Comparison of ENCODE assay signal across 28 cellular contexts in genomic region chr10:125880719-125881118, GRCh38. TPM values are rescaled to one million over a fixed set of nuclear protein-coding genes. Genes with fewer than 3 reads are reported as not detected.
DNase-seq lines count a peak whose midpoint lies in the region; ATAC-seq, FAIRE-seq and TF ChIP-seq lines count a peak whose summit lies in the region.
"Had no signal": no experiment of that assay in that cellular context is flagged by ENCODE, and none has a peak within 500 bp of the region (broad histone marks: within the 10 kb centered on the region; RNA-seq: fewer than 3 reads in every experiment).

No MANE protein-coding gene starts in this region.

- H3K27ac ChIP-seq in WERI-Rb-1 (peak overlapping the region; percentile 27), H1 (ENCODE audit: low read depth, low read length) (no peak overlapping the region; the same call in 1 of the 2 replicates), iPS-20b (ENCODE audit: low read length) (no peak overlapping the region), trophoblast cell (ENCODE audit: low read depth, low read length) (no peak overlapping the region), aorta (ENCODE audit: low read depth in 1 of 2, low read length in 2 of 2) (no peak overlapping the region)
- H3K27ac ChIP-seq: gastrocnemius medialis, prostate gland had no signal

- no peak for ATAC-seq in HG03175 (IDR thresholded peaks at IDR 0.05; ENCODE audit: unreplicated experiment)
- no peak for ATAC-seq in aorta (ENCODE audit: low FRiP score)
- ATAC-seq: activated CD4-positive, CD25-positive, alpha-beta regulatory T cell treated with anti-CD3 and anti-CD28 coated beads, Interleukin-2, amount 50 U/mL, for 24 hours; activated T-cell treated with anti-CD3 and anti-CD28 coated beads, Interleukin-2, amount 50 U/mL, for 4 hours; CD8-positive, alpha-beta T cell; gastrocnemius medialis; natural killer cell treated with Interleukin-12 subunit alpha and Interleukin-12 subunit beta and Interleukin-15 and Interleukin-18, amount 100 ng/mL, for 72 hours; stimulated activated memory B cell treated with anti-CD40 and anti-IgM and Interleukin-4, amounts not matched to agents 10 μg/mL and 1 μg/mL and 100 μg/mL, for 72 hours had no signal

- DNase-seq in WERI-Rb-1 (no peak), H1 (ENCODE audit: low read depth in 1 of 2, low spot score in 2 of 2) (no peak), trophoblast cell (peak; percentile 32 to 76), aorta (no peak), SW480 (ENCODE audit: low spot score) (no peak)
- DNase-seq: activated CD8-positive, alpha-beta memory T cell treated with anti-CD3 and anti-CD28 coated beads for 24 hours; activated naive CD4-positive, alpha-beta T cell; activated T-cell treated with anti-CD3 and anti-CD28 coated beads, Interleukin-2, amount 50 U/mL, for 4 hours; AML-193; amniotic stem cell; CD8-positive, alpha-beta T cell; DMS153; effector CD8-positive, alpha-beta T cell; gastrocnemius medialis; KG1; midbrain; NCI-H146; NCI-H2171; NCI-H526 had no signal

- H2BK5ac ChIP-seq in H1 (ENCODE audit: low read depth, low read length) (no peak overlapping the region; the same call in 1 of the 2 replicates), trophoblast cell (ENCODE audit: low read depth, low read length, poor library complexity) (no peak overlapping the region)

- H2BK20ac ChIP-seq in H1 (ENCODE audit: low read length), result peak overlapping the region; percentile 86; the same call in 1 of the 2 replicates

- H3K56ac ChIP-seq in H1 (replicated peaks; ENCODE audit: insufficient read length, low read depth, low read length), result no peak overlapping the region

- no peak overlapping the region for H2AFZ ChIP-seq in H1 (ENCODE audit: low read length)
- no peak overlapping the region for H2AFZ ChIP-seq in trophoblast cell (ENCODE audit: insufficient read depth, low read length, poor library complexity)

- no peak for TF ChIP-seq CTCF in WERI-Rb-1 (IDR thresholded peaks at IDR 0.05; ENCODE audit: low read depth, low read length)
- TF ChIP-seq CTCF in H1 (IDR thresholded peaks at IDR 0.05; ENCODE audit: control extremely low read depth in 1 of 3, insufficient read depth in 1 of 3, low read depth in 1 of 3, low read length in 3 of 3), result no peak

- H3K4me2 ChIP-seq in H1 (ENCODE audit: insufficient read depth in 1 of 2, low read depth in 2 of 2, low read length in 2 of 2) (peak overlapping the region; percentile 56 to 70), trophoblast cell (ENCODE audit: low read length) (no peak overlapping the region)

- H4K5ac ChIP-seq in H1 (ENCODE audit: insufficient read length, low read depth, low read length), result no peak overlapping the region

- no peak overlapping the region for H2BK15ac ChIP-seq in H1 (ENCODE audit: low read length)

- peak overlapping the region; percentile 80 for H2BK120ac ChIP-seq in H1 (replicated peaks; ENCODE audit: low read depth, low read length)
- no peak overlapping the region for H2BK120ac ChIP-seq in trophoblast cell (ENCODE audit: insufficient read depth, low read length, poor library complexity)

- no peak for FAIRE-seq in H1 (lab: Jason Lieb, UNC)
- FAIRE-seq: G401.6, GM18507 had no signal

- H4K91ac ChIP-seq in H1 (replicated peaks; ENCODE audit: insufficient read length, low read length), result peak overlapping the region; percentile 10
- no peak overlapping the region for H4K91ac ChIP-seq in trophoblast cell (ENCODE audit: low read depth, low read length)

- H3K14ac ChIP-seq in H1 (ENCODE audit: insufficient read length) (no peak overlapping the region), trophoblast cell (ENCODE audit: low read length) (no peak overlapping the region)

- no peak overlapping the region for H4K12ac ChIP-seq in trophoblast cell (ENCODE audit: low read depth, low read length)

- POLR2A ChIA-PET in H1 (lab: Charles Lee; ENCODE audit: partially characterized antibody), result interaction anchor here (1.0 kb wide), 1 partner anchor 21 kb away, joined by 4 read pairs; no protein-coding TSS in a partner anchor

- intact Hi-C loops in aorta (cut with DNase I), result no loop called here

- no peaks in the 10 kb centered on the region for H4K20me1 ChIP-seq in H1 (replicated peaks in 1 of 2; ENCODE audit: control insufficient read depth in 1 of 2, insufficient read depth in 2 of 2, low read length in 2 of 2)

- no peaks in the 10 kb centered on the region for H3K27me3 ChIP-seq in WERI-Rb-1 (ENCODE audit: insufficient read depth, low read depth, severe bottlenecking)
- no peaks in the 10 kb centered on the region; a peak in 1 of 7 replicates for H3K27me3 ChIP-seq in H1 (replicated peaks in 1 of 4; ENCODE audit: control insufficient read depth in 3 of 4, extremely low read depth in 1 of 4, insufficient read depth in 3 of 4, low read length in 3 of 4)
- no peaks in the 10 kb centered on the region for H3K27me3 ChIP-seq in iPS-20b (ENCODE audit: insufficient read depth, low read length)
- no peaks in the 10 kb centered on the region for H3K27me3 ChIP-seq in trophoblast cell (ENCODE audit: insufficient read depth, low read length)
- no peaks in the 10 kb centered on the region for H3K27me3 ChIP-seq in aorta (ENCODE audit: control insufficient read depth in 1 of 2, insufficient read depth in 2 of 2, low read length in 1 of 2)
- H3K27me3 ChIP-seq: gastrocnemius medialis, testis had no signal

- no peaks in the 10 kb centered on the region; the same call in 1 of the 2 replicates for H3K23me2 ChIP-seq in H1 (ENCODE audit: low read depth, low read length)

- TF ChIP-seq POLR2A in H1 (IDR thresholded peaks at IDR 0.05; ENCODE audit: control extremely low read depth in 1 of 2, low read depth in 2 of 2, low read length in 2 of 2), result no peak

- H3K4ac ChIP-seq in H1 (replicated peaks; ENCODE audit: insufficient read length, low read depth, low read length) (no peak overlapping the region), trophoblast cell (ENCODE audit: low read depth, low read length) (no peak overlapping the region)

- no peaks in the 10 kb centered on the region for H3K79me2 ChIP-seq in H1 (ENCODE audit: control insufficient read depth in 1 of 2, insufficient read depth in 2 of 2, low read length in 2 of 2)
- no peaks in the 10 kb centered on the region for H3K79me2 ChIP-seq in trophoblast cell (ENCODE audit: control insufficient read depth, insufficient read depth, low read length, poor library complexity)

- no peak for TF ChIP-seq RAD21 in H1 (IDR thresholded peaks at IDR 0.05 in 1 of 2, conservative IDR thresholded peaks at IDR 0.05 in 1 of 2; ENCODE audit: low read depth in 2 of 2, low read length in 2 of 2)

- H3K4me1 ChIP-seq in H1 (replicated peaks in 1 of 4; ENCODE audit: control insufficient read depth in 3 of 4, insufficient read depth in 4 of 4, low read length in 3 of 4) (peaks cover 2 to 19% (median 7%) of the 10 kb centered on the region in 4 experiments), iPS-20b (ENCODE audit: insufficient read depth, low read length) (peaks cover 26% of the 10 kb centered on the region), trophoblast cell (ENCODE audit: control insufficient read depth in 1 of 2, insufficient read depth in 2 of 2, low read length in 2 of 2) (no peaks in the 10 kb centered on the region), aorta (ENCODE audit: control insufficient read depth in 1 of 2, insufficient read depth in 2 of 2, low read length in 2 of 2) (no peaks in the 10 kb centered on the region)
- H3K4me1 ChIP-seq: prostate gland had no signal

- H3K9ac ChIP-seq in H1 (replicated peaks in 1 of 4; ENCODE audit: extremely low read depth in 1 of 4, low read depth in 3 of 4, low read length in 3 of 4) (peak overlapping the region in 2 of 4 experiments; percentile 14 to 15; a peak in 1 of 7 replicates), iPS-20b (ENCODE audit: low read depth, low read length) (peak overlapping the region; percentile 52; the same call in 1 of the 2 replicates), trophoblast cell (ENCODE audit: low read length) (no peak overlapping the region)

- 29% methylated on average over 6 of the region's 6 CpGs; no CpG with 5 or more reads in 1 of the 2 experiments for WGBS in H1 (ENCODE audit: extremely low coverage in 1 of 2, insufficient coverage in 1 of 2, insufficient read length in 1 of 2, insufficient replicate concordance in 2 of 2, low coverage in 1 of 2, low lambda C conversion rate in 2 of 2, missing lambda C conversion rate in 1 of 2), 2 experiments
- no CpG with 5 or more reads among the region's 6 CpGs for WGBS in trophoblast cell (ENCODE audit: extremely low coverage, insufficient coverage, insufficient read length)
- WGBS in aorta, 2 donors, result 73 to 78% methylated on average over 6 of the region's 6 CpGs

- H3K18ac ChIP-seq in H1 (ENCODE audit: extremely low read depth, low read length), result peak overlapping the region; percentile 40
- no peak overlapping the region for H3K18ac ChIP-seq in trophoblast cell (ENCODE audit: low read length)

- TF ChIP-seq EP300 in H1 (IDR thresholded peaks at IDR 0.05; ENCODE audit: borderline replicate concordance in 1 of 2, low read depth in 2 of 2, low read length in 2 of 2), result no peak

- H3K79me1 ChIP-seq in H1 (ENCODE audit: low read depth, low read length) (no peaks in the 10 kb centered on the region; the same call in none of the 2 replicates), trophoblast cell (ENCODE audit: low read length) (no peaks in the 10 kb centered on the region)

- peaks cover 12% of the 10 kb centered on the region; the same call in 1 of the 2 replicates for H3K36me3 ChIP-seq in WERI-Rb-1
- peaks cover 0 to 11% (median 3%) of the 10 kb centered on the region in 4 experiments; a peak in 4 of 8 replicates for H3K36me3 ChIP-seq in H1 (ENCODE audit: control insufficient read depth in 2 of 4, insufficient read depth in 4 of 4, low read length in 3 of 4)
- peaks cover 15% of the 10 kb centered on the region for H3K36me3 ChIP-seq in iPS-20b (ENCODE audit: insufficient read depth, low read depth, low read length)
- H3K36me3 ChIP-seq in trophoblast cell (ENCODE audit: control insufficient read depth in 1 of 2, insufficient read depth in 2 of 2, low read length in 2 of 2), result peaks cover 10 to 12% of the 10 kb centered on the region in 2 experiments
- peaks cover 0 to 2% of the 10 kb centered on the region in 2 donors for H3K36me3 ChIP-seq in aorta (ENCODE audit: control insufficient read depth in 1 of 2, insufficient read depth in 2 of 2, low read length in 1 of 2)
- H3K36me3 ChIP-seq: prostate gland had no signal

- peak overlapping the region; percentile 86; the same call in 1 of the 2 replicates for H2BK12ac ChIP-seq in H1 (ENCODE audit: low read depth, low read length)
- H2BK12ac ChIP-seq in trophoblast cell (ENCODE audit: low read length), result no peak overlapping the region

- H2AK5ac ChIP-seq in H1 (ENCODE audit: low read depth, low read length) (peak overlapping the region; percentile 75; the same call in 1 of the 2 replicates), trophoblast cell (ENCODE audit: low read length) (no peak overlapping the region)

- H3K9me3 ChIP-seq in WERI-Rb-1 (ENCODE audit: severe bottlenecking) (no peaks in the 10 kb centered on the region), H1 (ENCODE audit: insufficient read depth in 2 of 2, low read depth in 1 of 2, low read length in 1 of 2) (peaks cover 8 to 12% of the 10 kb centered on the region in 2 experiments), iPS-20b (ENCODE audit: insufficient read depth, low read depth, low read length) (peaks cover 21% of the 10 kb centered on the region), trophoblast cell (ENCODE audit: insufficient read depth, low read depth, low read length) (peaks cover 1% of the 10 kb centered on the region), aorta (ENCODE audit: control insufficient read depth, low read length) (peaks cover 1% of the 10 kb centered on the region)
- H3K9me3 ChIP-seq: gastrocnemius medialis, prostate gland, testis had no signal

- H4K8ac ChIP-seq in H1 (ENCODE audit: extremely low read depth, insufficient read depth, low read length) (no peak overlapping the region), trophoblast cell (ENCODE audit: low read depth, low read length) (no peak overlapping the region)

- H3K4me3 ChIP-seq in WERI-Rb-1 (ENCODE audit: low read depth, low read length), result no peak overlapping the region
- peak overlapping the region in 2 of 4 experiments; percentile 20 to 47; a peak in 4 of 8 replicates for H3K4me3 ChIP-seq in H1 (ENCODE audit: extremely low read depth in 1 of 4, insufficient read depth in 2 of 4, low read depth in 3 of 4, low read length in 4 of 4)
- H3K4me3 ChIP-seq in iPS-20b (ENCODE audit: low read length), result peak overlapping the region; percentile 51
- no peak overlapping the region for H3K4me3 ChIP-seq in trophoblast cell (ENCODE audit: low read depth, low read length)
- no peak overlapping the region for H3K4me3 ChIP-seq in aorta (ENCODE audit: low read length in 2 of 2)
- H3K4me3 ChIP-seq: gastrocnemius medialis, prostate gland, testis had no signal

- H3K23ac ChIP-seq in H1 (ENCODE audit: insufficient read length) (no peak overlapping the region), trophoblast cell (ENCODE audit: low read length) (no peak overlapping the region)

- CTCF ChIA-PET in H1 (lab: Charles Lee; ENCODE audit: partially characterized antibody), result no interaction called here

RNA-seq across cellular contexts. Expression of gene DHX32, which starts 0.4 kb away (rescaled TPM):
- 15.6 and 15.8 TPM in 2 replicates for total RNA-seq in H1 (2021; fragmentation: NEBNext Ultra II Directional; extraction: Animal tissue kit (Norgen Biotek cat#: 25700))
- polyA plus RNA-seq in H1 (2011; rRNA removed), result 7.0 and 12.4 TPM in 2 replicates
- 12.9 TPM for polyA plus RNA-seq in H1 (2011; cell fraction: cytosol; rRNA removed)
- polyA plus RNA-seq in H1 (2011; cell fraction: nucleus; rRNA removed), result 6.8 TPM
- polyA plus RNA-seq in H1 (2012, experiment 1 of 2), result 12.7 to 17.0 TPM (median 14.9 TPM) in 4 replicates
- 2.0 TPM for polyA plus RNA-seq in H1 (2012, experiment 2 of 2)
- polyA plus RNA-seq in H1 (2013, experiment 1 of 2), result 11.5 TPM
- polyA plus RNA-seq in H1 (2013, experiment 2 of 2), result 11.7 TPM
- 19.3 and 24.9 TPM in 2 replicates for polyA minus RNA-seq in H1 (2011; rRNA and poly(A)+ RNA removed)
- 10.6 TPM for polyA minus RNA-seq in H1 (2011; cell fraction: cytosol; rRNA and poly(A)+ RNA removed)
- 11.2 TPM for polyA minus RNA-seq in H1 (2011; cell fraction: nucleus; rRNA and poly(A)+ RNA removed)
- 50.0 and 50.2 TPM in 2 replicates for polyA plus RNA-seq in trophoblast cell (2013)
- total RNA-seq in aorta, result 10 to 100 TPM; 21.2 to 22.6 TPM
- 10 to 100 TPM in 1 of 2 donors, 1 to 10 TPM in 1; 9.5 to 10.7 TPM for polyA plus RNA-seq in aorta

RNA-seq across cellular contexts. Expression of gene FANK1, which starts 15.6 kb away (rescaled TPM):
- 0.84 TPM in 1 of 2 replicates, not detected in the other for total RNA-seq in H1 (2021; fragmentation: NEBNext Ultra II Directional; extraction: Animal tissue kit (Norgen Biotek cat#: 25700))
- 0.74 and 1.2 TPM in 2 replicates for polyA plus RNA-seq in H1 (2011; rRNA removed)
- polyA plus RNA-seq in H1 (2011; cell fraction: cytosol; rRNA removed), result 1.7 TPM
- 2.3 TPM for polyA plus RNA-seq in H1 (2011; cell fraction: nucleus; rRNA removed)
- polyA plus RNA-seq in H1 (2012, experiment 1 of 2), result 0.69 to 1.4 TPM (median 0.96 TPM) in 4 replicates
- polyA plus RNA-seq in H1 (2012, experiment 2 of 2), result not detected
- polyA plus RNA-seq in H1 (2013, experiment 1 of 2), result 0.49 TPM
- 0.57 TPM for polyA plus RNA-seq in H1 (2013, experiment 2 of 2)
- polyA minus RNA-seq in H1 (2011; rRNA and poly(A)+ RNA removed), result 0.95 and 1.2 TPM in 2 replicates
- not detected for polyA minus RNA-seq in H1 (2011; cell fraction: cytosol; rRNA and poly(A)+ RNA removed)
- polyA minus RNA-seq in H1 (2011; cell fraction: nucleus; rRNA and poly(A)+ RNA removed), result 3.2 TPM
- 12.6 and 13.7 TPM in 2 replicates for polyA plus RNA-seq in trophoblast cell (2013)
- 1 to 10 TPM; 1.3 to 1.8 TPM for total RNA-seq in aorta
- 1 to 10 TPM; 1.9 to 6.1 TPM for polyA plus RNA-seq in aorta
- total RNA-seq: CD8-positive, alpha-beta T cell; natural killer cell treated with Interleukin-12 subunit alpha and Interleukin-12 subunit beta and Interleukin-15 and Interleukin-18, amount 100 ng/mL, for 72 hours had no signal

RNA-seq across cellular contexts. Expression of gene BCCIP, which starts 57.4 kb away (rescaled TPM):
- total RNA-seq in H1 (2021; fragmentation: NEBNext Ultra II Directional; extraction: Animal tissue kit (Norgen Biotek cat#: 25700)), result 118 and 120 TPM in 2 replicates
- polyA plus RNA-seq in H1 (2011; rRNA removed) (16.6 and 33.9 TPM in 2 replicates), aorta (10 to 100 TPM; 40.7 to 55.0 TPM)
- 67.7 TPM for polyA plus RNA-seq in H1 (2011; cell fraction: cytosol; rRNA removed)
- 14.7 TPM for polyA plus RNA-seq in H1 (2011; cell fraction: nucleus; rRNA removed)
- polyA plus RNA-seq in H1 (2012, experiment 1 of 2), result 82.6 to 161 TPM (median 93.6 TPM) in 4 replicates
- 17.0 TPM for polyA plus RNA-seq in H1 (2012, experiment 2 of 2)
- 95.1 TPM for polyA plus RNA-seq in H1 (2013, experiment 1 of 2)
- polyA plus RNA-seq in H1 (2013, experiment 2 of 2), result 91.0 TPM
- polyA minus RNA-seq in H1 (2011; rRNA and poly(A)+ RNA removed), result 19.5 and 21.0 TPM in 2 replicates
- polyA minus RNA-seq in H1 (2011; cell fraction: cytosol; rRNA and poly(A)+ RNA removed), result 24.9 TPM
- 35.0 TPM for polyA minus RNA-seq in H1 (2011; cell fraction: nucleus; rRNA and poly(A)+ RNA removed)
- 69.9 and 70.8 TPM in 2 replicates for polyA plus RNA-seq in trophoblast cell (2013)
- 10 to 100 TPM; 30.5 to 36.1 TPM for total RNA-seq in aorta

RNA-seq across cellular contexts. Expression of gene UROS, which starts 57.7 kb away (rescaled TPM):
- total RNA-seq in H1 (2021; fragmentation: NEBNext Ultra II Directional; extraction: Animal tissue kit (Norgen Biotek cat#: 25700)), result 43.3 and 45.6 TPM in 2 replicates
- polyA plus RNA-seq in H1 (2011; rRNA removed), result 58.0 and 62.6 TPM in 2 replicates
- polyA plus RNA-seq in H1 (2011; cell fraction: cytosol; rRNA removed), result 43.9 TPM
- 58.9 TPM for polyA plus RNA-seq in H1 (2011; cell fraction: nucleus; rRNA removed)
- polyA plus RNA-seq in H1 (2012, experiment 1 of 2), result 41.9 to 46.6 TPM (median 43.4 TPM) in 4 replicates
- 51.2 TPM for polyA plus RNA-seq in H1 (2012, experiment 2 of 2)
- polyA plus RNA-seq in H1 (2013, experiment 1 of 2), result 44.1 TPM
- polyA plus RNA-seq in H1 (2013, experiment 2 of 2), result 43.3 TPM
- polyA minus RNA-seq in H1 (2011; rRNA and poly(A)+ RNA removed), result 30.3 and 35.2 TPM in 2 replicates
- 18.8 TPM for polyA minus RNA-seq in H1 (2011; cell fraction: cytosol; rRNA and poly(A)+ RNA removed)
- 46.9 TPM for polyA minus RNA-seq in H1 (2011; cell fraction: nucleus; rRNA and poly(A)+ RNA removed)
- polyA plus RNA-seq in trophoblast cell (2013), result 33.2 and 35.7 TPM in 2 replicates
- total RNA-seq in aorta, result 10 to 100 TPM; 23.2 to 29.9 TPM
- 10 to 100 TPM; 32.9 to 39.1 TPM for polyA plus RNA-seq in aorta

Comparison
In these comparisons a context has a peak if more than half of its experiments do, and no peak if none do; other contexts are left out.
1. DNase-seq: peak in trophoblast cell (2 of 2); none in WERI-Rb-1 (single experiment), H1 (0 of 2), aorta (0 of 2) and SW480 (single experiment).